1 cellular context compared by ENCODE assay signal in the genomic region with DNA sequence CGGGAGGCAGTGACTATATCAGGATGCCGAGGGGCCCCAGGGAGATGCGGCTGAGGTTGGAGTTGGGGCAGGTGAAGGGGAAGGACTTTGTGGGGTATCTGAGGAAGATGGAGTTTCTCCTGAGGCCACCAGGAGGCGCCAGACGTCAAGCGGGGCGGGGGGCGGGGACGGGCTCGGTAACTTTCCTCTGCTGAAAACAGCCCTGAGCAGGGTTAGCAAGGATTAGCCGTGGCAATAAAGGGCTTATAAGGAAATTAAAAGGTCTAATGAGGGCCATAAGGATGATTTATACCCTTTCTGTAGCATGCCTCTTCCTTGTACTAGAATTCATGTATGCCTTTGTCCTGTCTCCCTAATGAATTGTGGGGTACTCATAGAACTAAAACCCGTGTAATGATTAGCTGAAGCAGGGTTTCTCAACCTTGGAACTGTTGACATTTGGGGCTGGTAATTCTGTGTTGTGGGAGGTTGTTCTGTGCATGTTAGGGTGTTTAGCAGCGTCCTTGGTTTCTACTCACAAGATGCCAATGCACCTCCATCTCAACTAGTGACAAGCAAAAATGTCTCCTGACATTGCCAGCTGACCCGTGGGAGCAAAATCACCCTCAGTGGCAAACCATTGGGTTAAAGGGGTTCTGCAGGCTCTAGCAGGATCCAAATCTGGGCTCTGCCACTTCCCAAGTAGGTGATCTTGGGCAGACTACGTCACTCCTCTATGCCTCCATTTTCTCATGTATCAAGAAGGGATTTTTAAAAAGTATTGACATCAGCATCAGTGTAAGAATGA.
A peak's percentile ranks its signal among the peaks of the same experiment; 100 is the strongest.
TF ChIP-seq lines count a peak whose summit lies in the region.

No MANE protein-coding gene starts in this region.

TF ChIP-seq in HepG2, 621 proteins besides CTCF, POLR2A, EP300 and RAD21 (continued from another document and continues in another):
- TF ChIP-seq, protein P1, sequence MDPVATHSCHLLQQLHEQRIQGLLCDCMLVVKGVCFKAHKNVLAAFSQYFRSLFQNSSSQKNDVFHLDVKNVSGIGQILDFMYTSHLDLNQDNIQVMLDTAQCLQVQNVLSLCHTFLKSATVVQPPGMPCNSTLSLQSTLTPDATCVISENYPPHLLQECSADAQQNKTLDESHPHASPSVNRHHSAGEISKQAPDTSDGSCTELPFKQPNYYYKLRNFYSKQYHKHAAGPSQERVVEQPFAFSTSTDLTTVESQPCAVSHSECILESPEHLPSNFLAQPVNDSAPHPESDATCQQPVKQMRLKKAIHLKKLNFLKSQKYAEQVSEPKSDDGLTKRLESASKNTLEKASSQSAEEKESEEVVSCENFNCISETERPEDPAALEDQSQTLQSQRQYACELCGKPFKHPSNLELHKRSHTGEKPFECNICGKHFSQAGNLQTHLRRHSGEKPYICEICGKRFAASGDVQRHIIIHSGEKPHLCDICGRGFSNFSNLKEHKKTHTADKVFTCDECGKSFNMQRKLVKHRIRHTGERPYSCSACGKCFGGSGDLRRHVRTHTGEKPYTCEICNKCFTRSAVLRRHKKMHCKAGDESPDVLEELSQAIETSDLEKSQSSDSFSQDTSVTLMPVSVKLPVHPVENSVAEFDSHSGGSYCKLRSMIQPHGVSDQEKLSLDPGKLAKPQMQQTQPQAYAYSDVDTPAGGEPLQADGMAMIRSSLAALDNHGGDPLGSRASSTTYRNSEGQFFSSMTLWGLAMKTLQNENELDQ (CRISPR knock-in tag; IDR thresholded peaks at IDR 0.05; ENCODE audit: borderline replicate concordance): no peak
- TF ChIP-seq ZNF547 (CRISPR knock-in tag; IDR thresholded peaks at IDR 0.05): no peak
- TF ChIP-seq ASH2L (IDR thresholded peaks at IDR 0.05; ENCODE audit: insufficient read length, low read depth, low read length): peak; percentile 93
- no peak for TF ChIP-seq GABPA (IDR thresholded peaks at IDR 0.05; ENCODE audit: low read depth, low read length)
- TF ChIP-seq GABPA (CRISPR knock-in tag; IDR thresholded peaks at IDR 0.05; ENCODE audit: low read depth): peak; percentile 39; the same call in 1 of the 2 replicates
- peak; percentile 19; the same call in 1 of the 2 replicates for TF ChIP-seq ZNF232 (CRISPR knock-in tag; IDR thresholded peaks at IDR 0.05; ENCODE audit: borderline replicate concordance)
- TF ChIP-seq ZSCAN31 (CRISPR knock-in tag; IDR thresholded peaks at IDR 0.05; ENCODE audit: low read depth): peak; percentile 75; the same call in 1 of the 2 replicates
- TF ChIP-seq, protein P2, sequence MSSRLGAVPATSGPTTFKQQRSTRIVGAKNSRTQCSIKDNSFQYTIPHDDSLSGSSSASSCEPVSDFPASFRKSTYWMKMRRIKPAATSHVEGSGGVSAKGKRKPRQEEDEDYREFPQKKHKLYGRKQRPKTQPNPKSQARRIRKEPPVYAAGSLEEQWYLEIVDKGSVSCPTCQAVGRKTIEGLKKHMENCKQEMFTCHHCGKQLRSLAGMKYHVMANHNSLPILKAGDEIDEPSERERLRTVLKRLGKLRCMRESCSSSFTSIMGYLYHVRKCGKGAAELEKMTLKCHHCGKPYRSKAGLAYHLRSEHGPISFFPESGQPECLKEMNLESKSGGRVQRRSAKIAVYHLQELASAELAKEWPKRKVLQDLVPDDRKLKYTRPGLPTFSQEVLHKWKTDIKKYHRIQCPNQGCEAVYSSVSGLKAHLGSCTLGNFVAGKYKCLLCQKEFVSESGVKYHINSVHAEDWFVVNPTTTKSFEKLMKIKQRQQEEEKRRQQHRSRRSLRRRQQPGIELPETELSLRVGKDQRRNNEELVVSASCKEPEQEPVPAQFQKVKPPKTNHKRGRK (CRISPR knock-in tag; IDR thresholded peaks at IDR 0.05): no peak
- no peak for TF ChIP-seq MTA3 (CRISPR knock-in tag; IDR thresholded peaks at IDR 0.05)
- TF ChIP-seq, protein P3, sequence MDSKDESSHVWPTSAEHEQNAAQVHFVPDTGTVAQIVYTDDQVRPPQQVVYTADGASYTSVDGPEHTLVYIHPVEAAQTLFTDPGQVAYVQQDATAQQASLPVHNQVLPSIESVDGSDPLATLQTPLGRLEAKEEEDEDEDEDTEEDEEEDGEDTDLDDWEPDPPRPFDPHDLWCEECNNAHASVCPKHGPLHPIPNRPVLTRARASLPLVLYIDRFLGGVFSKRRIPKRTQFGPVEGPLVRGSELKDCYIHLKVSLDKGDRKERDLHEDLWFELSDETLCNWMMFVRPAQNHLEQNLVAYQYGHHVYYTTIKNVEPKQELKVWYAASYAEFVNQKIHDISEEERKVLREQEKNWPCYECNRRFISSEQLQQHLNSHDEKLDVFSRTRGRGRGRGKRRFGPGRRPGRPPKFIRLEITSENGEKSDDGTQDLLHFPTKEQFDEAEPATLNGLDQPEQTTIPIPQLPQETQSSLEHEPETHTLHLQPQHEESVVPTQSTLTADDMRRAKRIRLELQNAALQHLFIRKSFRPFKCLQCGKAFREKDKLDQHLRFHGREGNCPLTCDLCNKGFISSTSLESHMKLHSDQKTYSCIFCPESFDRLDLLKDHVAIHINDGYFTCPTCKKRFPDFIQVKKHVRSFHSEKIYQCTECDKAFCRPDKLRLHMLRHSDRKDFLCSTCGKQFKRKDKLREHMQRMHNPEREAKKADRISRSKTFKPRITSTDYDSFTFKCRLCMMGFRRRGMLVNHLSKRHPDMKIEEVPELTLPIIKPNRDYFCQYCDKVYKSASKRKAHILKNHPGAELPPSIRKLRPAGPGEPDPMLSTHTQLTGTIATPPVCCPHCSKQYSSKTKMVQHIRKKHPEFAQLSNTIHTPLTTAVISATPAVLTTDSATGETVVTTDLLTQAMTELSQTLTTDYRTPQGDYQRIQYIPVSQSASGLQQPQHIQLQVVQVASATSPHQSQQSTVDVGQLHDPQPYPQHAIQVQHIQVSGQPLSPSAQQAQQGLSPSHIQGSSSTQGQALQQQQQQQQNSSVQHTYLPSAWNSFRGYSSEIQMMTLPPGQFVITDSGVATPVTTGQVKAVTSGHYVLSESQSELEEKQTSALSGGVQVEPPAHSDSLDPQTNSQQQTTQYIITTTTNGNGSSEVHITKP (CRISPR knock-in tag; IDR thresholded peaks at IDR 0.05; ENCODE audit: low read depth): peak; percentile 78; the same call in 1 of the 2 replicates
- 0 out of 2 replicates have a peak, but pooled peaks have one; percentile 9 for TF ChIP-seq MAFF (IDR thresholded peaks at IDR 0.05; ENCODE audit: low read depth, low read length)
- no peak for TF ChIP-seq ZNF891 (CRISPR knock-in tag; IDR thresholded peaks at IDR 0.05)
- TF ChIP-seq, protein P4, sequence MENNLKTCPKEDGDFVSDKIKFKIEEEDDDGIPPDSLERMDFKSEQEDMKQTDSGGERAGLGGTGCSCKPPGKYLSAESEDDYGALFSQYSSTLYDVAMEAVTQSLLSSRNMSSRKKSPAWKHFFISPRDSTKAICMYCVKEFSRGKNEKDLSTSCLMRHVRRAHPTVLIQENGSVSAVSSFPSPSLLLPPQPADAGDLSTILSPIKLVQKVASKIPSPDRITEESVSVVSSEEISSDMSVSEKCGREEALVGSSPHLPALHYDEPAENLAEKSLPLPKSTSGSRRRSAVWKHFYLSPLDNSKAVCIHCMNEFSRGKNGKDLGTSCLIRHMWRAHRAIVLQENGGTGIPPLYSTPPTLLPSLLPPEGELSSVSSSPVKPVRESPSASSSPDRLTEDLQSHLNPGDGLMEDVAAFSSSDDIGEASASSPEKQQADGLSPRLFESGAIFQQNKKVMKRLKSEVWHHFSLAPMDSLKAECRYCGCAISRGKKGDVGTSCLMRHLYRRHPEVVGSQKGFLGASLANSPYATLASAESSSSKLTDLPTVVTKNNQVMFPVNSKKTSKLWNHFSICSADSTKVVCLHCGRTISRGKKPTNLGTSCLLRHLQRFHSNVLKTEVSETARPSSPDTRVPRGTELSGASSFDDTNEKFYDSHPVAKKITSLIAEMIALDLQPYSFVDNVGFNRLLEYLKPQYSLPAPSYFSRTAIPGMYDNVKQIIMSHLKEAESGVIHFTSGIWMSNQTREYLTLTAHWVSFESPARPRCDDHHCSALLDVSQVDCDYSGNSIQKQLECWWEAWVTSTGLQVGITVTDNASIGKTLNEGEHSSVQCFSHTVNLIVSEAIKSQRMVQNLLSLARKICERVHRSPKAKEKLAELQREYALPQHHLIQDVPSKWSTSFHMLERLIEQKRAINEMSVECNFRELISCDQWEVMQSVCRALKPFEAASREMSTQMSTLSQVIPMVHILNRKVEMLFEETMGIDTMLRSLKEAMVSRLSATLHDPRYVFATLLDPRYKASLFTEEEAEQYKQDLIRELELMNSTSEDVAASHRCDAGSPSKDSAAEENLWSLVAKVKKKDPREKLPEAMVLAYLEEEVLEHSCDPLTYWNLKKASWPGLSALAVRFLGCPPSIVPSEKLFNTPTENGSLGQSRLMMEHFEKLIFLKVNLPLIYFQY (CRISPR knock-in tag; IDR thresholded peaks at IDR 0.05; ENCODE audit: borderline replicate concordance): 0 out of 2 replicates have a peak, but pooled peaks have one; percentile 34
- TF ChIP-seq, protein P5, sequence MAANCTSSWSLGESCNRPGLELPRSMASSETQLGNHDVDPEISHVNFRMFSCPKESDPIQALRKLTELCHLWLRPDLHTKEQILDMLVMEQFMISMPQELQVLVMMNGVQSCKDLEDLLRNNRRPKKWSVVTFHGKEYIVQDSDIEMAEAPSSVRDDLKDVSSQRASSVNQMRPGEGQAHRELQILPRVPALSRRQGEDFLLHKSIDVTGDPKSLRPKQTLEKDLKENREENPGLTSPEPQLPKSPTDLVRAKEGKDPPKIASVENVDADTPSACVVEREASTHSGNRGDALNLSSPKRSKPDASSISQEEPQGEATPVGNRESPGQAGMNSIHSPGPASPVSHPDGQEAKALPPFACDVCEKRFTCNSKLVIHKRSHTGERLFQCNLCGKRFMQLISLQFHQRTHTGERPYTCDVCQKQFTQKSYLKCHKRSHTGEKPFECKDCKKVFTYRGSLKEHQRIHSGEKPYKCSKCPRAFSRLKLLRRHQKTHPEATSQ (CRISPR knock-in tag; IDR thresholded peaks at IDR 0.05; ENCODE audit: borderline replicate concordance): peak; percentile 43; the same call in 1 of the 2 replicates
- TF ChIP-seq CHD2 (IDR thresholded peaks at IDR 0.05; ENCODE audit: low read depth, low read length): no peak
- TF ChIP-seq, protein P6, sequence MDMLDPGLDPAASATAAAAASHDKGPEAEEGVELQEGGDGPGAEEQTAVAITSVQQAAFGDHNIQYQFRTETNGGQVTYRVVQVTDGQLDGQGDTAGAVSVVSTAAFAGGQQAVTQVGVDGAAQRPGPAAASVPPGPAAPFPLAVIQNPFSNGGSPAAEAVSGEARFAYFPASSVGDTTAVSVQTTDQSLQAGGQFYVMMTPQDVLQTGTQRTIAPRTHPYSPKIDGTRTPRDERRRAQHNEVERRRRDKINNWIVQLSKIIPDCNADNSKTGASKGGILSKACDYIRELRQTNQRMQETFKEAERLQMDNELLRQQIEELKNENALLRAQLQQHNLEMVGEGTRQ (IDR thresholded peaks at IDR 0.05; ENCODE audit: low read depth, low read length): no peak
- TF ChIP-seq, protein P6 (CRISPR knock-in tag; IDR thresholded peaks at IDR 0.05; ENCODE audit: borderline replicate concordance): no peak
- 0 out of 2 replicates have a peak, but pooled peaks have one; percentile 50 for TF ChIP-seq ATF1 (CRISPR knock-in tag; IDR thresholded peaks at IDR 0.05)
- TF ChIP-seq, protein P7, sequence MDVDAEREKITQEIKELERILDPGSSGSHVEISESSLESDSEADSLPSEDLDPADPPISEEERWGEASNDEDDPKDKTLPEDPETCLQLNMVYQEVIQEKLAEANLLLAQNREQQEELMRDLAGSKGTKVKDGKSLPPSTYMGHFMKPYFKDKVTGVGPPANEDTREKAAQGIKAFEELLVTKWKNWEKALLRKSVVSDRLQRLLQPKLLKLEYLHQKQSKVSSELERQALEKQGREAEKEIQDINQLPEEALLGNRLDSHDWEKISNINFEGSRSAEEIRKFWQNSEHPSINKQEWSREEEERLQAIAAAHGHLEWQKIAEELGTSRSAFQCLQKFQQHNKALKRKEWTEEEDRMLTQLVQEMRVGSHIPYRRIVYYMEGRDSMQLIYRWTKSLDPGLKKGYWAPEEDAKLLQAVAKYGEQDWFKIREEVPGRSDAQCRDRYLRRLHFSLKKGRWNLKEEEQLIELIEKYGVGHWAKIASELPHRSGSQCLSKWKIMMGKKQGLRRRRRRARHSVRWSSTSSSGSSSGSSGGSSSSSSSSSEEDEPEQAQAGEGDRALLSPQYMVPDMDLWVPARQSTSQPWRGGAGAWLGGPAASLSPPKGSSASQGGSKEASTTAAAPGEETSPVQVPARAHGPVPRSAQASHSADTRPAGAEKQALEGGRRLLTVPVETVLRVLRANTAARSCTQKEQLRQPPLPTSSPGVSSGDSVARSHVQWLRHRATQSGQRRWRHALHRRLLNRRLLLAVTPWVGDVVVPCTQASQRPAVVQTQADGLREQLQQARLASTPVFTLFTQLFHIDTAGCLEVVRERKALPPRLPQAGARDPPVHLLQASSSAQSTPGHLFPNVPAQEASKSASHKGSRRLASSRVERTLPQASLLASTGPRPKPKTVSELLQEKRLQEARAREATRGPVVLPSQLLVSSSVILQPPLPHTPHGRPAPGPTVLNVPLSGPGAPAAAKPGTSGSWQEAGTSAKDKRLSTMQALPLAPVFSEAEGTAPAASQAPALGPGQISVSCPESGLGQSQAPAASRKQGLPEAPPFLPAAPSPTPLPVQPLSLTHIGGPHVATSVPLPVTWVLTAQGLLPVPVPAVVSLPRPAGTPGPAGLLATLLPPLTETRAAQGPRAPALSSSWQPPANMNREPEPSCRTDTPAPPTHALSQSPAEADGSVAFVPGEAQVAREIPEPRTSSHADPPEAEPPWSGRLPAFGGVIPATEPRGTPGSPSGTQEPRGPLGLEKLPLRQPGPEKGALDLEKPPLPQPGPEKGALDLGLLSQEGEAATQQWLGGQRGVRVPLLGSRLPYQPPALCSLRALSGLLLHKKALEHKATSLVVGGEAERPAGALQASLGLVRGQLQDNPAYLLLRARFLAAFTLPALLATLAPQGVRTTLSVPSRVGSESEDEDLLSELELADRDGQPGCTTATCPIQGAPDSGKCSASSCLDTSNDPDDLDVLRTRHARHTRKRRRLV (CRISPR knock-in tag; IDR thresholded peaks at IDR 0.05): peak; percentile 48; the same call in 1 of the 2 replicates
- peak; percentile 56; the same call in 1 of the 2 replicates for TF ChIP-seq TOPORS (CRISPR knock-in tag; IDR thresholded peaks at IDR 0.05)
- peak; percentile 46; the same call in 1 of the 2 replicates for TF ChIP-seq ZFY (CRISPR knock-in tag; IDR thresholded peaks at IDR 0.05)
- no peak for TF ChIP-seq ZFP62 (CRISPR knock-in tag; IDR thresholded peaks at IDR 0.05)
- peak; percentile 58 for TF ChIP-seq PHF5A (CRISPR knock-in tag; IDR thresholded peaks at IDR 0.05; ENCODE audit: low read depth, unreplicated experiment)
- 0 out of 2 replicates have a peak, but pooled peaks have one; percentile 72 for TF ChIP-seq MYNN (CRISPR knock-in tag; IDR thresholded peaks at IDR 0.05; ENCODE audit: low read depth)
- TF ChIP-seq GABPB1 (CRISPR knock-in tag; IDR thresholded peaks at IDR 0.05): no peak; the same call in 1 of the 2 replicates
